In genomic region chr2:96824079-96824870, GRCh38 we compare ENCODE assay signal across 1 cellular context.
TF ChIP-seq lines count a peak whose summit lies in the region.

No MANE protein-coding gene starts in this region.

TF ChIP-seq in HepG2, 621 proteins besides CTCF, POLR2A, EP300 and RAD21:
- TF ChIP-seq TFE3 (CRISPR knock-in tag; IDR thresholded peaks at IDR 0.05) (no peak), GFI1 (CRISPR knock-in tag; IDR thresholded peaks at IDR 0.05; ENCODE audit: borderline replicate concordance) (peak; percentile 93), POLR2AphosphoS2 (IDR thresholded peaks at IDR 0.05; ENCODE audit: low read depth, low read length) (no peak), ZNF615 (CRISPR knock-in tag; IDR thresholded peaks at IDR 0.05; ENCODE audit: borderline replicate concordance) (no peak), GZF1 (CRISPR knock-in tag; IDR thresholded peaks at IDR 0.05) (no peak), GATAD2A (CRISPR knock-in tag; IDR thresholded peaks at IDR 0.05) (peak; percentile 43; the same call in 1 of the 2 replicates), TBP (CRISPR knock-in tag; IDR thresholded peaks at IDR 0.05) (no peak), RBM22 (optimal IDR thresholded peaks at IDR 0.05; ENCODE audit: low read length) (peak; percentile 55), DNMT1 (CRISPR knock-in tag; IDR thresholded peaks at IDR 0.05) (no peak), ZNF263 (CRISPR knock-in tag; IDR thresholded peaks at IDR 0.05) (0 out of 2 replicates have a peak, but pooled peaks have one; percentile 40), SALL1 (CRISPR knock-in tag; IDR thresholded peaks at IDR 0.05) (peak; percentile 33; the same call in 1 of the 2 replicates), FOXA1 (IDR thresholded peaks at IDR 0.05) (no peak), FOXA1 (CRISPR knock-in tag; IDR thresholded peaks at IDR 0.05) (peak; percentile 54; the same call in 1 of the 2 replicates), KDM1A (CRISPR knock-in tag; IDR thresholded peaks at IDR 0.05) (no peak), TEAD3 (CRISPR knock-in tag; optimal IDR thresholded peaks at IDR 0.05; ENCODE audit: borderline replicate concordance) (peak; percentile 91), ZNF552 (CRISPR knock-in tag; IDR thresholded peaks at IDR 0.05; ENCODE audit: borderline replicate concordance) (no peak), ZNF879 (CRISPR knock-in tag; IDR thresholded peaks at IDR 0.05) (no peak), AKAP8 (CRISPR knock-in tag; IDR thresholded peaks at IDR 0.05) (peak; percentile 14; the same call in 1 of the 2 replicates), SKIL (CRISPR knock-in tag; IDR thresholded peaks at IDR 0.05; ENCODE audit: borderline replicate concordance) (no peak), ZNF605 (CRISPR knock-in tag; IDR thresholded peaks at IDR 0.05) (0 out of 2 replicates have a peak, but pooled peaks have one; percentile 51), RXRB (CRISPR knock-in tag; IDR thresholded peaks at IDR 0.05; ENCODE audit: borderline replicate concordance) (peak; percentile 14; the same call in 1 of the 2 replicates), BCL6 (CRISPR knock-in tag; IDR thresholded peaks at IDR 0.05) (peak; percentile 36; the same call in 1 of the 2 replicates), SRF (IDR thresholded peaks at IDR 0.05; ENCODE audit: low read depth, low read length) (peak; percentile 45; the same call in 1 of the 2 replicates), ZNF646 (CRISPR knock-in tag; IDR thresholded peaks at IDR 0.05) (no peak), HMG20B (CRISPR knock-in tag; conservative IDR thresholded peaks at IDR 0.05) (peak; percentile 80), ZBTB7B (CRISPR knock-in tag; IDR thresholded peaks at IDR 0.05) (no peak), ZSCAN30 (CRISPR knock-in tag; IDR thresholded peaks at IDR 0.05) (0 out of 2 replicates have a peak, but pooled peaks have one; percentile 22), EHMT2 (IDR thresholded peaks at IDR 0.05; ENCODE audit: borderline replicate concordance, low read depth, low read length) (no peak), ARID5B (CRISPR knock-in tag; IDR thresholded peaks at IDR 0.05) (peak; percentile 30; the same call in 1 of the 2 replicates), HOXD1 (CRISPR knock-in tag; IDR thresholded peaks at IDR 0.05) (no peak), ZC3H4 (CRISPR knock-in tag; IDR thresholded peaks at IDR 0.05; ENCODE audit: borderline replicate concordance) (0 out of 2 replicates have a peak, but pooled peaks have one; percentile 53), FOXA3 (CRISPR knock-in tag; IDR thresholded peaks at IDR 0.05) (peak; percentile 50), ZNF547 (CRISPR knock-in tag; IDR thresholded peaks at IDR 0.05) (0 out of 2 replicates have a peak, but pooled peaks have one; percentile 23), RBFOX2 (IDR thresholded peaks at IDR 0.05; ENCODE audit: low read depth, low read length) (peak; percentile 24; the same call in 1 of the 2 replicates), SP5 (CRISPR knock-in tag; IDR thresholded peaks at IDR 0.05; ENCODE audit: borderline replicate concordance, low read depth) (peak; percentile 23; the same call in 1 of the 2 replicates), PHF21A (CRISPR knock-in tag; IDR thresholded peaks at IDR 0.05) (peak; percentile 72), ZNF768 (CRISPR knock-in tag; IDR thresholded peaks at IDR 0.05) (no peak), ZNF136 (CRISPR knock-in tag; IDR thresholded peaks at IDR 0.05; ENCODE audit: low read depth) (no peak), ONECUT2 (CRISPR knock-in tag; IDR thresholded peaks at IDR 0.05) (no peak), SAP130 (CRISPR knock-in tag; IDR thresholded peaks at IDR 0.05; ENCODE audit: low read depth) (peak; percentile 39; the same call in 1 of the 2 replicates), STAT5B (CRISPR knock-in tag; IDR thresholded peaks at IDR 0.05) (no peak), ARID4A (CRISPR knock-in tag; IDR thresholded peaks at IDR 0.05; ENCODE audit: borderline replicate concordance) (peak; percentile 23; the same call in 1 of the 2 replicates), ARHGAP35 (CRISPR knock-in tag; IDR thresholded peaks at IDR 0.05; ENCODE audit: borderline replicate concordance) (no peak), ZEB1 (IDR thresholded peaks at IDR 0.05; ENCODE audit: insufficient replicate concordance, low read depth) (peak; percentile 43), ZNF430 (CRISPR knock-in tag; IDR thresholded peaks at IDR 0.05) (peak; percentile 40; the same call in 1 of the 2 replicates)
